ENCODE assay signal across 8 cellular contexts in genomic region chr2:238425979-238426567, GRCh38. TPM values are rescaled to one million over a fixed set of nuclear protein-coding genes. Genes with fewer than 3 reads are reported as not detected.
DNase-seq lines count a peak whose midpoint lies in the region; ATAC-seq and TF ChIP-seq lines count a peak whose summit lies in the region.

No MANE protein-coding gene starts in this region.

- peaks cover 49% of the 10 kb centered on the region for H3K4me1 Mint-ChIP-seq in CD4-positive, alpha-beta T cell (ENCODE audit: low read depth)

- peak overlapping the region; percentile 96 for H2BK5ac ChIP-seq in mesenchymal stem cell (ENCODE audit: low read depth, low read length, poor library complexity, severe bottlenecking)

- peak overlapping the region; percentile 87 for H4K91ac ChIP-seq in mesenchymal stem cell (ENCODE audit: low read length)

- peak overlapping the region; percentile 92 for H2BK120ac ChIP-seq in mesenchymal stem cell (ENCODE audit: low read depth, low read length)

- peak overlapping the region; percentile 72 for H3K4me2 ChIP-seq in mesenchymal stem cell (ENCODE audit: low read length, poor library complexity, severe bottlenecking)

- H3K4me3 ChIP-seq in dorsolateral prefrontal cortex = peak overlapping the region; percentile 60 to 100 (median 94)
- H3K4me3 ChIP-seq in mesenchymal stem cell (ENCODE audit: insufficient read depth in 1 of 2, low read depth in 1 of 2, low read length in 2 of 2) = peak overlapping the region; percentile 91 to 94
- peak overlapping the region; percentile 36 to 96 (median 79) for H3K4me3 ChIP-seq in upper lobe of left lung

- H3K9ac ChIP-seq in mesenchymal stem cell (ENCODE audit: low read length) = peak overlapping the region; percentile 93

- ATAC-seq in CD4-positive, alpha-beta T cell (ENCODE audit: poor library complexity) = peak; percentile 65
- peak; percentile 10 for ATAC-seq in GM19035 (IDR thresholded peaks at IDR 0.05; ENCODE audit: unreplicated experiment)
- peak; percentile 24 for ATAC-seq in HG03432 (IDR thresholded peaks at IDR 0.05; ENCODE audit: unreplicated experiment)
- ATAC-seq in upper lobe of left lung (ENCODE audit: low FRiP score in 2 of 2) = peak in 1 of 2 donors; percentile 41
- ATAC-seq in HG03439 (IDR thresholded peaks at IDR 0.05; ENCODE audit: unreplicated experiment) = no peak

- CTCF ChIA-PET in CD4-positive, alpha-beta T cell (lab: Charles Lee) = no interaction called here

- peak overlapping the region; percentile 83 to 97 for H3K18ac ChIP-seq in mesenchymal stem cell (ENCODE audit: low read depth in 1 of 2, low read length in 2 of 2)

- peak overlapping the region; percentile 83 for H2AFZ ChIP-seq in mesenchymal stem cell (ENCODE audit: low read depth, low read length)

- TF ChIP-seq EP300 in upper lobe of left lung (IDR thresholded peaks at IDR 0.05) = no peak

- H3K27ac Mint-ChIP-seq in CD4-positive, alpha-beta T cell = peak overlapping the region; percentile 90

- no peaks in the 10 kb centered on the region for H3K9me3 Mint-ChIP-seq in CD4-positive, alpha-beta T cell

- peak overlapping the region; percentile 64 to 65 for H3K4ac ChIP-seq in mesenchymal stem cell (ENCODE audit: low read depth in 1 of 2, low read length in 2 of 2)

- TF ChIP-seq POLR2A in upper lobe of left lung (IDR thresholded peaks at IDR 0.05) = no peak

- H3K4me3 Mint-ChIP-seq in CD4-positive, alpha-beta T cell = peak overlapping the region; percentile 89

- DNase-seq in CD4-positive, alpha-beta T cell = peak in 1 of 10 experiments; percentile 8
- DNase-seq in RPMI7951 (ENCODE audit: low read depth) = peak; percentile 52
- peak in 1 of 10 donors; percentile 17 for DNase-seq in dorsolateral prefrontal cortex
- DNase-seq in mesenchymal stem cell = peak; percentile 75
- DNase-seq in upper lobe of left lung = peak in 1 of 2 donors; percentile 82

- intact Hi-C loops in CD4-positive, alpha-beta T cell (cut with DNase I, micrococcal nuclease) = loop anchor here in 1 of 2 experiments (2.0 to 10.0 kb wide), 4 partner anchors 103 to 1709 kb away; partner anchors contain the start of genes COPS9, ILKAP and UBE2F
- intact Hi-C loops in dorsolateral prefrontal cortex (cut with DNase I) = no loop called here

- H3K27ac ChIP-seq in CD4-positive, alpha-beta T cell (ENCODE audit: low read depth, low read length) = peak overlapping the region; percentile 75
- H3K27ac ChIP-seq in dorsolateral prefrontal cortex (peak overlapping the region in 58 of 59 donors; percentile 21 to 94 (median 86)), mesenchymal stem cell (ENCODE audit: low read length, poor library complexity, severe bottlenecking) (peak overlapping the region; percentile 99), upper lobe of left lung (peak overlapping the region; percentile 90 to 95 (median 93))

- H3K4me1 ChIP-seq in mesenchymal stem cell (ENCODE audit: control insufficient read depth, insufficient read depth, low read depth, low read length) = peaks cover 34% of the 10 kb centered on the region
- peaks cover 16 to 29% (median 27%) of the 10 kb centered on the region in 4 donors for H3K4me1 ChIP-seq in upper lobe of left lung

- no peaks in the 10 kb centered on the region for H3K9me3 ChIP-seq in CD4-positive, alpha-beta T cell (ENCODE audit: control insufficient read depth, low read length)
- H3K9me3 ChIP-seq in mesenchymal stem cell (ENCODE audit: control insufficient read depth, low read length) = peaks cover 7% of the 10 kb centered on the region
- no peaks in the 10 kb centered on the region for H3K9me3 ChIP-seq in upper lobe of left lung

- peak overlapping the region in 1 of 2 experiments; percentile 3 for H3K14ac ChIP-seq in mesenchymal stem cell (ENCODE audit: low read length in 2 of 2)

- H2BK12ac ChIP-seq in mesenchymal stem cell (ENCODE audit: low read length in 2 of 2) = peak overlapping the region in 1 of 2 experiments; percentile 68

- WGBS in mesenchymal stem cell = 4% methylated on average over 23 of the region's 24 CpGs
- WGBS in upper lobe of left lung, 2 donors = 17% methylated on average over 24 of the region's 24 CpGs; no CpG with 5 or more reads in 1 of the 2 donors

- no peaks in the 10 kb centered on the region for H3K27me3 Mint-ChIP-seq in CD4-positive, alpha-beta T cell

- POLR2A ChIA-PET in CD4-positive, alpha-beta T cell (lab: Charles Lee) = no interaction called here

- H3K27me3 ChIP-seq in CD4-positive, alpha-beta T cell (ENCODE audit: control insufficient read depth, insufficient read depth, low read length) = no peaks in the 10 kb centered on the region
- H3K27me3 ChIP-seq in dorsolateral prefrontal cortex (no peaks in the 10 kb centered on the region), mesenchymal stem cell (ENCODE audit: control insufficient read depth in 1 of 2, insufficient read depth in 1 of 2, low read length in 2 of 2) (no peaks in the 10 kb centered on the region), upper lobe of left lung (no peaks in the 10 kb centered on the region)

- H2BK15ac ChIP-seq in mesenchymal stem cell (ENCODE audit: low read depth, poor library complexity, severe bottlenecking) = peak overlapping the region; percentile 80

- H3K23ac ChIP-seq in mesenchymal stem cell (ENCODE audit: low read length in 2 of 2) = no peak overlapping the region

- H4K8ac ChIP-seq in mesenchymal stem cell (ENCODE audit: low read length) = peak overlapping the region; percentile 78

- H2AK5ac ChIP-seq in mesenchymal stem cell (ENCODE audit: low read length, severe bottlenecking) = no peak overlapping the region

- H3K36me3 ChIP-seq in mesenchymal stem cell (ENCODE audit: control insufficient read depth in 1 of 2, insufficient read depth in 2 of 2, low read depth in 1 of 2, low read length in 2 of 2) = peaks cover 8 to 20% of the 10 kb centered on the region in 2 experiments
- H3K36me3 ChIP-seq in upper lobe of left lung = peaks cover 0 to 4% (median 0%) of the 10 kb centered on the region in 4 donors

- TF ChIP-seq CTCF in CD4-positive, alpha-beta T cell (IDR thresholded peaks at IDR 0.05) = no peak
- TF ChIP-seq CTCF in dorsolateral prefrontal cortex (IDR thresholded peaks at IDR 0.05 in 54 of 56, conservative IDR thresholded peaks at IDR 0.05 in 2 of 56; ENCODE audit: low read depth in 1 of 56, partially characterized antibody in 56 of 56) (no peak), upper lobe of left lung (IDR thresholded peaks at IDR 0.05) (no peak)

- H3K36me3 Mint-ChIP-seq in CD4-positive, alpha-beta T cell (ENCODE audit: low read depth) = peaks cover 32% of the 10 kb centered on the region

- peaks cover 3% of the 10 kb centered on the region for H3K79me1 ChIP-seq in mesenchymal stem cell (replicated peaks; ENCODE audit: low read length, poor library complexity, severe bottlenecking)

RNA-seq across cellular contexts. Expression of gene ASB1, which starts 0.7 kb away (rescaled TPM):
- total RNA-seq in CD4-positive, alpha-beta T cell = 10 to 100 TPM; 14.3 to 19.6 TPM
- total RNA-seq in RPMI7951 (2014; rRNA removed; shearing (Covaris generic)) = 23.5 and 27.4 TPM in 2 replicates
- total RNA-seq in dorsolateral prefrontal cortex (10 to 100 TPM; 42.1 to 85.5 (median 55.7) TPM), upper lobe of left lung (10 to 100 TPM; 12.7 to 29.4 (median 24.3) TPM)
- 23.1 TPM for polyA plus RNA-seq in mesenchymal stem cell (2013, experiment 1 of 2)
- 25.2 TPM for polyA plus RNA-seq in mesenchymal stem cell (2013, experiment 2 of 2)
